1 cellular context compared by ENCODE assay signal in genomic region chr4:26179316-26179760, GRCh38.
A peak's percentile ranks its signal among the peaks of the same experiment; 100 is the strongest.
TF ChIP-seq lines count a peak whose summit lies in the region.

No MANE protein-coding gene starts in this region.

TF ChIP-seq in GM12878, 131 proteins besides CTCF, POLR2A, EP300 and RAD21 (continued from another document and continues in another):
- TF ChIP-seq PRDM15 (CRISPR knock-in tag; IDR thresholded peaks at IDR 0.05) (no peak), MYC (IDR thresholded peaks at IDR 0.05; ENCODE audit: insufficient read depth, insufficient read length, insufficient replicate concordance, low read length, severe bottlenecking) (no peak), ETV6 (conservative IDR thresholded peaks at IDR 0.05 in 1 of 2, IDR thresholded peaks at IDR 0.05 in 1 of 2; ENCODE audit: borderline replicate concordance in 1 of 2, low read depth in 1 of 2) (peak in 1 of 2 experiments; percentile 73; a peak in 2 of 4 replicates), MYB (IDR thresholded peaks at IDR 0.05; ENCODE audit: borderline replicate concordance, low read depth, low read length) (no peak), SP1 (IDR thresholded peaks at IDR 0.05; ENCODE audit: low read depth, low read length) (no peak), SMAD5 (IDR thresholded peaks at IDR 0.05; ENCODE audit: low read depth) (no peak), IRF5 (IDR thresholded peaks at IDR 0.05; ENCODE audit: borderline replicate concordance) (no peak), PAX5 (IDR thresholded peaks at IDR 0.05; ENCODE audit: borderline replicate concordance, low read depth, low read length) (peak; percentile 71; the same call in 1 of the 2 replicates), HCFC1 (IDR thresholded peaks at IDR 0.05; ENCODE audit: low read length) (no peak), TAF1 (IDR thresholded peaks at IDR 0.05; ENCODE audit: borderline replicate concordance, low read depth, low read length) (no peak), FOXM1 (IDR thresholded peaks at IDR 0.05; ENCODE audit: low read depth, low read length) (peak; percentile 92), ZNF622 (IDR thresholded peaks at IDR 0.05) (no peak), KDM1A (IDR thresholded peaks at IDR 0.05; ENCODE audit: borderline replicate concordance) (no peak), POLR2AphosphoS2 (IDR thresholded peaks at IDR 0.05; ENCODE audit: low read depth, low read length) (no peak), MAX (IDR thresholded peaks at IDR 0.05; ENCODE audit: low read depth, low read length) (no peak), IRF4 (IDR thresholded peaks at IDR 0.05; ENCODE audit: low read depth, low read length) (peak; percentile 78), RFX5 (IDR thresholded peaks at IDR 0.05; ENCODE audit: low read depth, low read length) (no peak), ZNF217 (IDR thresholded peaks at IDR 0.05) (peak; percentile 75), ELK1 (IDR thresholded peaks at IDR 0.05; ENCODE audit: low read depth, low read length) (no peak), NRF1 (conservative IDR thresholded peaks at IDR 0.05; ENCODE audit: low read depth, low read length) (no peak), HSF1 (IDR thresholded peaks at IDR 0.05; ENCODE audit: low read depth, low read length) (no peak), GATAD2B (conservative IDR thresholded peaks at IDR 0.05; ENCODE audit: low read depth) (no peak), MEF2B (IDR thresholded peaks at IDR 0.05; ENCODE audit: partially characterized antibody, poor library complexity, severe bottlenecking) (peak; percentile 34), IKZF1 (conservative IDR thresholded peaks at IDR 0.05) (peak; percentile 44; the same call in 1 of the 2 replicates), E2F4 (IDR thresholded peaks at IDR 0.05; ENCODE audit: low read depth, low read length) (no peak), POLR2AphosphoS5 (IDR thresholded peaks at IDR 0.05; ENCODE audit: low read length) (no peak), NFXL1 (IDR thresholded peaks at IDR 0.05; ENCODE audit: borderline replicate concordance) (no peak), PAX8 (IDR thresholded peaks at IDR 0.05) (no peak), ZBTB40 (IDR thresholded peaks at IDR 0.05; ENCODE audit: borderline replicate concordance) (no peak), RB1 (IDR thresholded peaks at IDR 0.05; ENCODE audit: borderline replicate concordance) (no peak), CREM (IDR thresholded peaks at IDR 0.05; ENCODE audit: low read depth) (peak; percentile 85), CREB1 (IDR thresholded peaks at IDR 0.05; ENCODE audit: low read depth) (0 out of 2 replicates have a peak, but pooled peaks have one; percentile 38), NKRF (conservative IDR thresholded peaks at IDR 0.05) (no peak), SIN3A (IDR thresholded peaks at IDR 0.05; ENCODE audit: low read depth, low read length) (no peak), ZBED1 (IDR thresholded peaks at IDR 0.05; ENCODE audit: borderline replicate concordance) (peak; percentile 64; the same call in 1 of the 2 replicates), IRF3 (IDR thresholded peaks at IDR 0.05) (no peak), E2F8 (IDR thresholded peaks at IDR 0.05; ENCODE audit: low read depth, partially characterized antibody) (no peak), NR2C2 (IDR thresholded peaks at IDR 0.05; ENCODE audit: borderline replicate concordance, control insufficient read depth, insufficient read length, low read depth) (no peak), ZSCAN29 (IDR thresholded peaks at IDR 0.05) (no peak), IKZF2 (IDR thresholded peaks at IDR 0.05) (peak; percentile 64 to 81), ESRRA (IDR thresholded peaks at IDR 0.05; ENCODE audit: low read length) (no peak), NFIC (IDR thresholded peaks at IDR 0.05; ENCODE audit: low read depth, low read length) (peak; percentile 92), DPF2 (IDR thresholded peaks at IDR 0.05) (peak; percentile 34; the same call in 1 of the 2 replicates), BCL11A (IDR thresholded peaks at IDR 0.05; ENCODE audit: low read depth, low read length) (peak; percentile 66; the same call in 1 of the 2 replicates), ZNF384 (IDR thresholded peaks at IDR 0.05; ENCODE audit: borderline replicate concordance, low read depth, low read length) (no peak), CHD1 (IDR thresholded peaks at IDR 0.05; ENCODE audit: low read depth, low read length) (no peak)
